7 cellular contexts compared by ENCODE assay signal in the genomic region with DNA sequence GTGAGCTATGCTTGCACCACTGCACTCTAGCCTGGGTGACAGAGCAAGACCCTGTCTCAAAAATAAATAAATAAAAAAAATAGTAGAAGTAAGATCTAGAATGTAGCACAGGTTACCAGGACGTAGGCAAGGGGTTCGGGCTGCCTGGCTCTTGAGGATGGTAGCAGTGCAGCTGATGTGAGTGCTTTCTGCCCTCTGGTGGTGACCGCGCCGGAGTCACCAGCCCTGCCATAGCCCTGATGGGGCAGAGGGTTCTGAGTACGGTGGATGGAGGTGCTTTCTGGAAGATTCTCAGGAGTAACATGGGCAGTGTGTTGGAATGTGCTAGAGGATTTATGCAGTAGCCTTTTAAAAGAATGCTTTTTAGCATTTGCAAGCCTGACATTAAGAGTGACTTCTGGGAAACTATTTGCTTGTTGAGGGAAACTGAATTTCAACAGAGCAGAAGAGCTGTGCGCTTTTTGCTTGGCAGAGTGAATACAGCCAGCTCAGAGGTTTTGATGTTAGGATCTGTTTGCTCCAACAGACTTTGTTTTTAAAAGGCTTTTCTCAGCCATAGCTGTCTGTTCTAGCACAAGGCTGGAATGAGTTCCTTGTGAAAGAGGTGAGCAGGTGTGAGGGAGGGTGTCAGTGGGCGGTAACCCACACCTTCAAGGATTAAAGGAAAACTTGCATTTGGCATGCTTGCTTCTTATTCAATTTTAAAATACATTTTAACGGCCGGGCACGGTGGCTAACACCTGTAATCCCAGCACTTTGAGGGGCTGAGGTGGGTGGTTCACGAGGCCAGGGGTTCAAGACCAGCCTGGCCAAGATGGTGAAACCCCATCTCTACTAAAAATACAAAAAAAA.
A peak's percentile ranks its signal among the peaks of the same experiment; 100 is the strongest.
DNase-seq lines count a peak whose midpoint lies in the region; ATAC-seq, FAIRE-seq and TF ChIP-seq lines count a peak whose summit lies in the region.

No MANE protein-coding gene starts in this region.

- H3K4me3 Mint-ChIP-seq in activated B cell treated with CpG ODN at 0.5 μM for 24 hours: no peak overlapping the region

- no peak overlapping the region for H3K4me3 ChIP-seq in breast epithelium

- DNase-seq in GM12891 (ENCODE audit: insufficient read length, low spot score) (no peak), NCI-H1092 (lab: John Stamatoyannopoulos, UW) (peak; percentile 59), activated B cell treated with CpG ODN at 0.5 μM for 24 hours (peak; percentile 52), breast epithelium (ENCODE audit: low spot score in 2 of 2) (no peak), kidney tubule cell (ENCODE audit: low spot score) (peak; percentile 63)
- peak; percentile 73 for DNase-seq in stimulated activated CD4-positive, alpha-beta T cell treated with anti-CD3 and anti-CD28 coated beads, Interleukin-4, amount 100 ng/mL, for 1 hour

- peak overlapping the region; percentile 77 for H3K27ac Mint-ChIP-seq in activated B cell treated with CpG ODN at 0.5 μM for 24 hours

- TF ChIP-seq POLR2A in GM12891 (IDR thresholded peaks at IDR 0.05; ENCODE audit: low read depth, low read length) (no peak), breast epithelium (IDR thresholded peaks at IDR 0.05) (no peak)

- CTCF ChIA-PET in activated B cell treated with CpG ODN at 0.5 μM for 24 hours (lab: Charles Lee): interaction anchor here (0.6 to 8.5 kb wide), 16 partner anchors 11 to 388 kb away, joined by 3 to 154 read pairs (median 4); no protein-coding TSS in a partner anchor

- TF ChIP-seq CTCF in activated B cell treated with CpG ODN at 0.5 μM for 24 hours (IDR thresholded peaks at IDR 0.05) (peak; percentile 48), breast epithelium (IDR thresholded peaks at IDR 0.05) (peak in 2 of 3 donors; percentile 48 to 63)

- POLR2A ChIA-PET in activated B cell treated with CpG ODN at 0.5 μM for 24 hours (lab: Charles Lee): interaction anchor here (0.7 to 61.9 kb wide), 5 partner anchors 11 to 385 kb away, joined by 3 to 1679 read pairs (median 3); partner anchors contain the start of gene PTPN1

- H3K36me3 Mint-ChIP-seq in activated B cell treated with CpG ODN at 0.5 μM for 24 hours (ENCODE audit: low read depth): peaks cover 91% of the 10 kb centered on the region

- no peaks in the 10 kb centered on the region for H3K27me3 ChIP-seq in breast epithelium

- H3K9me3 Mint-ChIP-seq in activated B cell treated with CpG ODN at 0.5 μM for 24 hours: no peaks in the 10 kb centered on the region

- intact Hi-C loops in activated B cell treated with CpG ODN at 0.5 μM for 24 hours (cut with micrococcal nuclease) (loop anchor here (1.0 to 10.0 kb wide), 4 partner anchors 72 to 390 kb away; partner anchors contain the start of gene PARD6B), breast epithelium (cut with DNase I; ENCODE audit: low total_unique reads) (loop anchor here (5.0 kb wide), 1 partner anchor 389 kb away; no protein-coding TSS in a partner anchor)

- no peak overlapping the region for H3K27ac ChIP-seq in breast epithelium

- H3K36me3 ChIP-seq in breast epithelium: no peaks in the 10 kb centered on the region

- no peaks in the 10 kb centered on the region for H3K9me3 ChIP-seq in breast epithelium

- H3K4me1 ChIP-seq in breast epithelium: peaks cover 0 to 28% of the 10 kb centered on the region in 2 donors

- peak; percentile 9 for FAIRE-seq in GM12891 (lab: Jason Lieb, UNC)

- ATAC-seq in activated B cell treated with CpG ODN at 0.5 μM for 24 hours (ENCODE audit: low read depth) (peak; percentile 84), GM21717 (IDR thresholded peaks at IDR 0.05; ENCODE audit: unreplicated experiment) (no peak)

- H3K4me1 Mint-ChIP-seq in activated B cell treated with CpG ODN at 0.5 μM for 24 hours: peaks cover 55% of the 10 kb centered on the region

- H3K27me3 Mint-ChIP-seq in activated B cell treated with CpG ODN at 0.5 μM for 24 hours: no peaks in the 10 kb centered on the region

TF ChIP-seq in GM12891, 5 proteins besides CTCF, POLR2A, EP300 and RAD21:
- TF ChIP-seq POU2F2 (IDR thresholded peaks at IDR 0.05; ENCODE audit: low read depth, low read length) (no peak), PAX5 (IDR thresholded peaks at IDR 0.05; ENCODE audit: insufficient read depth, low read length, severe bottlenecking) (no peak), SPI1 (IDR thresholded peaks at IDR 0.05; ENCODE audit: low read depth, low read length) (no peak), POLR2AphosphoS5 (IDR thresholded peaks at IDR 0.05; ENCODE audit: low read depth, low read length) (no peak), TAF1 (IDR thresholded peaks at IDR 0.05; ENCODE audit: low read depth, low read length) (no peak)

Comparison
In these comparisons a context has a peak if more than half of its experiments do, and no peak if none do; other contexts are left out.
1. DNase-seq: peak in NCI-H1092 (single experiment), activated B cell treated with CpG ODN at 0.5 μM for 24 hours (single experiment), kidney tubule cell (single experiment) and stimulated activated CD4-positive, alpha-beta T cell treated with anti-CD3 and anti-CD28 coated beads, Interleukin-4, amount 100 ng/mL, for 1 hour (single experiment); none in GM12891 (single experiment) and breast epithelium (0 of 2).